In genomic region chr15:27465213-27465612, GRCh38 we compare ENCODE assay signal across 29 cellular contexts.
"Had no signal": no experiment of that assay in that cellular context is flagged by ENCODE, and none has a peak within 500 bp of the region (broad histone marks: within the 10 kb centered on the region; RNA-seq: fewer than 3 reads in every experiment).

No MANE protein-coding gene starts in this region.

- H3K36me3 Mint-ChIP-seq: brain, T-cell had no signal

- H3K4me1 ChIP-seq: adrenal gland had no signal

- H3K36me3 ChIP-seq: adrenal gland had no signal

- H3K27me3 Mint-ChIP-seq: activated CD4-positive, alpha-beta T cell treated with anti-CD3 and anti-CD28 coated beads for 36 hours; activated CD4-positive, alpha-beta T cell treated with anti-CD3 and anti-CD28 coated beads, Interleukin-2, amount 10 ng/mL, durations not matched to agents 7 days and 5 days; brain; T-cell had no signal

- H3K27ac ChIP-seq: adrenal gland had no signal

- H3K27me3 ChIP-seq: adrenal gland had no signal

- DNase-seq: activated CD4-positive, alpha-beta T cell treated with anti-CD3 and anti-CD28 coated beads for 36 hours; activated CD4-positive, alpha-beta T cell treated with anti-CD3 and anti-CD28 coated beads, Interleukin-2, amount 10 ng/mL, durations not matched to agents 7 days and 5 days; activated CD4-positive, alpha-beta T cell treated with anti-CD3 and anti-CD28 coated beads, Interleukin-2, amount 50 U/mL, for 48 hours; activated CD8-positive, alpha-beta memory T cell treated with anti-CD3 and anti-CD28 coated beads, Interleukin-2, amount 50 U/mL, for 4 hours; activated CD8-positive, alpha-beta T cell treated with anti-CD3 and anti-CD28 coated beads, Interleukin-2, amount 10 ng/mL, durations not matched to agents 7 days and 5 days; activated gamma-delta T cell treated with Interleukin-2 at 50 U/mL for 16 hours; activated naive CD4-positive, alpha-beta T cell treated with anti-CD3 and anti-CD28 coated beads for 36 hours; activated T-cell treated with anti-CD3 and anti-CD28 coated beads for 4 hours; activated T-cell treated with anti-CD3 and anti-CD28 coated beads, Interleukin-2, amount 50 U/mL, for 4 hours; adrenal gland; central memory CD4-positive, alpha-beta T cell; NCI-H1105; NCI-H1417 treated with DMSO at 0.1 percent for 48 hours; NCI-H187 treated with DMSO at 0.1 percent for 48 hours; NCI-H2081; NCI-H345; NCI-H524 treated with DMSO at 0.1 percent for 48 hours; RPMI8226; SIG-M5; T-cell; T-helper 2 cell; T-helper 9 cell had no signal

- H3K4me1 Mint-ChIP-seq: activated CD4-positive, alpha-beta T cell treated with anti-CD3 and anti-CD28 coated beads for 36 hours; activated CD4-positive, alpha-beta T cell treated with anti-CD3 and anti-CD28 coated beads, Interleukin-2, amount 10 ng/mL, durations not matched to agents 7 days and 5 days; T-cell had no signal

- H3K9me3 Mint-ChIP-seq: activated T-cell treated with anti-CD3 and anti-CD28 coated beads, Interleukin-2, amount 50 U/mL, for 4 hours had no signal

- H3K27ac Mint-ChIP-seq: activated CD4-positive, alpha-beta T cell treated with anti-CD3 and anti-CD28 coated beads for 36 hours; activated CD4-positive, alpha-beta T cell treated with anti-CD3 and anti-CD28 coated beads, Interleukin-2, amount 10 ng/mL, durations not matched to agents 7 days and 5 days; activated CD8-positive, alpha-beta T cell treated with anti-CD3 and anti-CD28 coated beads, Interleukin-2, amount 10 ng/mL, durations not matched to agents 7 days and 5 days; activated naive CD4-positive, alpha-beta T cell treated with anti-CD3 and anti-CD28 coated beads for 36 hours; activated naive CD4-positive, alpha-beta T cell treated with anti-CD3 and anti-CD28 coated beads, Interleukin-2, amount 50 U/mL, for 72 hours; activated T-helper 1 cell treated with anti-CD3 and anti-CD28 coated beads, Interleukin-12 subunit alpha, Interleukin-12 subunit beta, Interleukin-2, Interleukin-4 antibody, amounts not matched to agents 30 ng/mL and 10 ng/mL and 1 ng/mL, durations not matched to agents 14 hours and 24 hours and 36 hours; T-cell had no signal

- H3K9me3 ChIP-seq: adrenal gland had no signal

- H3K4me3 ChIP-seq: adrenal gland had no signal

- H3K4me3 Mint-ChIP-seq: activated CD4-positive, alpha-beta T cell treated with anti-CD3 and anti-CD28 coated beads for 36 hours; activated CD4-positive, alpha-beta T cell treated with anti-CD3 and anti-CD28 coated beads, Interleukin-2, amount 10 ng/mL, durations not matched to agents 7 days and 5 days; activated CD8-positive, alpha-beta T cell treated with anti-CD3 and anti-CD28 coated beads, Interleukin-2, amount 10 ng/mL, durations not matched to agents 7 days and 5 days; activated naive CD4-positive, alpha-beta T cell treated with anti-CD3 and anti-CD28 coated beads for 36 hours; activated T-cell treated with anti-CD3 and anti-CD28 coated beads, Interleukin-2, amount 50 U/mL, for 4 hours; activated T-helper 1 cell treated with anti-CD3 and anti-CD28 coated beads, Interleukin-12 subunit alpha, Interleukin-12 subunit beta, Interleukin-2, Interleukin-4 antibody, amounts not matched to agents 30 ng/mL and 10 ng/mL and 1 ng/mL, durations not matched to agents 14 hours and 24 hours and 36 hours; brain; T-cell had no signal

- ATAC-seq: activated CD4-positive, alpha-beta T cell treated with anti-CD3 and anti-CD28 coated beads for 36 hours; activated CD4-positive, CD25-positive, alpha-beta regulatory T cell treated with anti-CD3 and anti-CD28 coated beads, Interleukin-2, amount 50 U/mL, for 24 hours; activated CD8-positive, alpha-beta T cell treated with anti-CD3 and anti-CD28 coated beads, Interleukin-2, amount 10 ng/mL, durations not matched to agents 7 days and 5 days; activated naive CD4-positive, alpha-beta T cell treated with anti-CD3 and anti-CD28 coated beads, Interleukin-2, amount 50 U/mL, for 72 hours; activated T-cell treated with anti-CD3 and anti-CD28 coated beads, Interleukin-2, amount 50 U/mL, for 4 hours; Panc1; Right ventricle myocardium inferior; SK-N-SH treated with all-trans-retinoic acid at 6 μM for 48 hours; T-cell had no signal
